8 cellular contexts compared by ENCODE assay signal in the genomic region with DNA sequence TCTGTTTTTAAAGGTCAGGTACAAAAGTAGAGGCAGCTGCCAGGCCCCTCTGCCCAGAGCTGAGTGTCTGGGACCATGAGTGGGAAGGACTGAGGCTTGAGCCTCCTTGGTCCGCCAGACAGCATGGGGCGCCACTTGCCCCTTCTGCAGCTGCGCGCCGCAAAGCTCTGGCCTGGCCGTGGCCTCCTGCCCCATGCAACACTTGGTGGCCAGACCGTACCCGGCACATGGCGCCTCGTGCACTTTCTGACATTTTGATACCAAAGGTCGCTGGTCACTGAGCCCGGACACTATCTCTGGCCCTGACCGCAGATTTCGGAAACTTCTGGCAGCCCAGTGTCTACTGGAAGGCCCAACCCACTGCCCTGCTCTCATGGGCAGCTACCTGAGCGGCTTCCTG. TPM values are rescaled to one million over a fixed set of nuclear protein-coding genes. Genes with fewer than 3 reads are reported as not detected.
"Had no signal": no experiment of that assay in that cellular context is flagged by ENCODE, and none has a peak within 500 bp of the region (broad histone marks: within the 10 kb centered on the region; RNA-seq: fewer than 3 reads in every experiment).

No MANE protein-coding gene starts in this region.

- ATAC-seq: HepG2, K562 had no signal

- H3K27ac Mint-ChIP-seq: IgD-negative memory B cell had no signal

- DNase-seq: IMR-90, KBM-7 had no signal

- H3K9me3 Mint-ChIP-seq: IgD-negative memory B cell had no signal

- H3K4me3 ChIP-seq: K562 had no signal

- H3K27ac ChIP-seq: HL-60 had no signal

- H3K4me1 Mint-ChIP-seq: IgD-negative memory B cell had no signal

RNA-seq across cellular contexts. Expression of a gene that starts 18.6 kb away (rescaled TPM):
- total RNA-seq: HT1080 had no signal
- polyA plus RNA-seq: IgD-negative memory B cell had no signal

RNA-seq across cellular contexts. Expression of a gene that starts 45.3 kb away (rescaled TPM):
- total RNA-seq: HT-29, HT1080, IMR-90 had no signal
- polyA plus RNA-seq: IgD-negative memory B cell, IMR-90 had no signal
